Comparison of ENCODE assay signal across 9 cellular contexts in genomic region chr13:41700790-41701310, GRCh38.
A peak's percentile ranks its signal among the peaks of the same experiment; 100 is the strongest.
DNase-seq lines count a peak whose midpoint lies in the region; ATAC-seq and TF ChIP-seq lines count a peak whose summit lies in the region.
"Had no signal": no experiment of that assay in that cellular context is flagged by ENCODE, and none has a peak within 500 bp of the region (broad histone marks: within the 10 kb centered on the region; RNA-seq: fewer than 3 reads in every experiment).

No MANE protein-coding gene starts in this region.

- TF ChIP-seq CTCF in astrocyte of the cerebellum (IDR thresholded peaks at IDR 0.05; ENCODE audit: low read depth, low read length, missing control alignments) = no peak

- no peaks in the 10 kb centered on the region for H3K4me1 Mint-ChIP-seq in immature natural killer cell

- ATAC-seq in GM19023 (IDR thresholded peaks at IDR 0.05; ENCODE audit: unreplicated experiment) (no peak), HG03469 (IDR thresholded peaks at IDR 0.05; ENCODE audit: unreplicated experiment) (no peak)
- no peak for ATAC-seq in stimulated activated naive CD8-positive, alpha-beta T cell treated with anti-CD3 and anti-CD28 coated beads, Interleukin-15, Interleukin-2, amounts not matched to agents 100 U/mL and 50 U/mL, for 24 hours

- no peaks in the 10 kb centered on the region for H3K27me3 Mint-ChIP-seq in immature natural killer cell (ENCODE audit: low read depth in 3 of 3)

- no peak overlapping the region for H3K27ac Mint-ChIP-seq in immature natural killer cell
- H3K27ac Mint-ChIP-seq: endodermal cell had no signal

- H3K4me3 Mint-ChIP-seq in immature natural killer cell = no peak overlapping the region
- H3K4me3 Mint-ChIP-seq: endodermal cell had no signal

- in situ Hi-C loops in astrocyte of the cerebellum (cut with HindIII; ENCODE audit: low sequenced_read_pairs) = no loop called here

- DNase-seq in DMS 273 (lab: John Stamatoyannopoulos, UW; ENCODE audit: unreplicated experiment) (peak; percentile 62), NCI-H1694 treated with DMSO at 0.1 percent for 48 hours (lab: John Stamatoyannopoulos, UW) (peak; percentile 45), astrocyte of the cerebellum (ENCODE audit: low read depth) (peak; percentile 68), medulla oblongata (ENCODE audit: extremely low spot score) (peak; percentile 10), immature natural killer cell (no peak)
- no peak for DNase-seq in stimulated activated naive CD8-positive, alpha-beta T cell treated with anti-CD3 and anti-CD28 coated beads, Interleukin-15, Interleukin-2, amounts not matched to agents 100 U/mL and 50 U/mL, for 24 hours
- DNase-seq: endodermal cell had no signal

- peaks cover 13 to 32% (median 15%) of the 10 kb centered on the region in 3 donors for H3K36me3 Mint-ChIP-seq in immature natural killer cell

- no peak overlapping the region for H3K4me3 ChIP-seq in astrocyte of the cerebellum (ENCODE audit: low read depth, low read length)

- H3K9me3 Mint-ChIP-seq in immature natural killer cell = no peaks in the 10 kb centered on the region
- H3K9me3 Mint-ChIP-seq: endodermal cell had no signal

Comparison
In these comparisons a context has a peak if more than half of its experiments do, and no peak if none do; other contexts are left out.
1. DNase-seq: peak in DMS 273 (single experiment), NCI-H1694 treated with DMSO at 0.1 percent for 48 hours (single experiment), astrocyte of the cerebellum (single experiment) and medulla oblongata (single experiment); none in stimulated activated naive CD8-positive, alpha-beta T cell treated with anti-CD3 and anti-CD28 coated beads, Interleukin-15, Interleukin-2, amounts not matched to agents 100 U/mL and 50 U/mL, for 24 hours (single experiment) and immature natural killer cell (0 of 3).